ENCODE assay signal across 9 cellular contexts in genomic region chr22:39292561-39293074, GRCh38. TPM values are rescaled to one million over a fixed set of nuclear protein-coding genes. Genes with fewer than 3 reads are reported as not detected.
DNase-seq lines count a peak whose midpoint lies in the region; ATAC-seq and TF ChIP-seq lines count a peak whose summit lies in the region.
"Had no signal": no experiment of that assay in that cellular context is flagged by ENCODE, and none has a peak within 500 bp of the region (broad histone marks: within the 10 kb centered on the region; RNA-seq: fewer than 3 reads in every experiment).

No MANE protein-coding gene starts in this region.

- peaks cover 67% of the 10 kb centered on the region for H3K4me1 ChIP-seq in mucosa of stomach (ENCODE audit: control insufficient read depth, insufficient read depth, low read length)
- no peaks in the 10 kb centered on the region for H3K4me1 ChIP-seq in aorta (ENCODE audit: control insufficient read depth in 1 of 2, insufficient read depth in 2 of 2, low read length in 2 of 2)

- H3K4me3 Mint-ChIP-seq in activated naive CD8-positive, alpha-beta T cell treated with anti-CD3 and anti-CD28 coated beads, Interleukin-2, amount 50 U/mL, for 24 hours, result no peak overlapping the region

- no peaks in the 10 kb centered on the region for H3K9me3 Mint-ChIP-seq in activated naive CD8-positive, alpha-beta T cell treated with anti-CD3 and anti-CD28 coated beads, Interleukin-2, amount 50 U/mL, for 24 hours

- H3K27me3 ChIP-seq in mucosa of stomach (ENCODE audit: control insufficient read depth, insufficient read depth, low read length) (no peaks in the 10 kb centered on the region), aorta (ENCODE audit: control insufficient read depth in 1 of 2, insufficient read depth in 2 of 2, low read length in 1 of 2) (no peaks in the 10 kb centered on the region)
- H3K27me3 ChIP-seq: BLaER1 had no signal

- H3K4me1 Mint-ChIP-seq in activated naive CD8-positive, alpha-beta T cell treated with anti-CD3 and anti-CD28 coated beads, Interleukin-2, amount 50 U/mL, for 24 hours, result no peaks in the 10 kb centered on the region

- CTCF ChIA-PET in RWPE1 (lab: Yijun Ruan, JAX), result interaction anchor here (1.1 kb wide), 1 partner anchor 48 kb away, joined by 3 read pairs; the partner anchor contains the start of gene PDGFB

- intact Hi-C loops in aorta (cut with DNase I), result loop anchor here in 1 of 2 donors (5.0 kb wide), 1 partner anchor 40 kb away; no protein-coding TSS in a partner anchor

- peak overlapping the region; percentile 67 for H3K9ac ChIP-seq in mucosa of stomach (ENCODE audit: low read length)
- H3K9ac ChIP-seq: BLaER1 had no signal

- WGBS in aorta, 2 donors, result 21 to 30% methylated on average over 12 of the region's 12 CpGs

- H3K36me3 ChIP-seq in mucosa of stomach (ENCODE audit: control insufficient read depth, insufficient read depth, low read length), result no peaks in the 10 kb centered on the region
- no peaks in the 10 kb centered on the region for H3K36me3 ChIP-seq in aorta (ENCODE audit: control insufficient read depth in 1 of 2, insufficient read depth in 2 of 2, low read length in 1 of 2)
- H3K36me3 ChIP-seq: BLaER1 had no signal

- H3K27me3 Mint-ChIP-seq in activated naive CD8-positive, alpha-beta T cell treated with anti-CD3 and anti-CD28 coated beads, Interleukin-2, amount 50 U/mL, for 24 hours, result peaks cover 9% of the 10 kb centered on the region

- no peak for TF ChIP-seq CTCF in RWPE1 (conservative IDR thresholded peaks at IDR 0.05; ENCODE audit: low read depth)

- peak; percentile 85 for ATAC-seq in esophagus mucosa
- ATAC-seq in aorta (ENCODE audit: low FRiP score), result peak; percentile 87
- ATAC-seq in GM19328 (IDR thresholded peaks at IDR 0.05; ENCODE audit: unreplicated experiment), result no peak
- no peak for ATAC-seq in activated naive CD8-positive, alpha-beta T cell treated with anti-CD3 and anti-CD28 coated beads, Interleukin-2, amount 50 U/mL, for 24 hours

- peak; percentile 29 to 64 for DNase-seq in NCI-H2081 (lab: John Stamatoyannopoulos, UW)
- DNase-seq in NCI-H2081 treated with DMSO at 0.1 percent for 48 hours (lab: John Stamatoyannopoulos, UW), result no peak
- DNase-seq in RWPE1 (ENCODE audit: low spot score), result peak; percentile 79
- peak; percentile 95 to 98 for DNase-seq in aorta
- DNase-seq in activated naive CD8-positive, alpha-beta T cell treated with anti-CD3 and anti-CD28 coated beads, Interleukin-2, amount 50 U/mL, for 24 hours, result no peak

- no peaks in the 10 kb centered on the region for H3K36me3 Mint-ChIP-seq in activated naive CD8-positive, alpha-beta T cell treated with anti-CD3 and anti-CD28 coated beads, Interleukin-2, amount 50 U/mL, for 24 hours (ENCODE audit: low read depth)

- H3K27ac ChIP-seq in RWPE1 (peak overlapping the region; percentile 80), aorta (ENCODE audit: low read depth in 1 of 2, low read length in 2 of 2) (no peak overlapping the region)
- H3K27ac ChIP-seq: BLaER1 had no signal

- H3K9me3 ChIP-seq in mucosa of stomach (ENCODE audit: control insufficient read depth, low read length) (no peaks in the 10 kb centered on the region), aorta (ENCODE audit: control insufficient read depth, low read length) (no peaks in the 10 kb centered on the region)
- H3K9me3 ChIP-seq: BLaER1 had no signal

- H3K4me3 ChIP-seq in mucosa of stomach (ENCODE audit: low read length) (no peak overlapping the region), aorta (ENCODE audit: low read length in 2 of 2) (no peak overlapping the region)
- H3K4me3 ChIP-seq: BLaER1 had no signal

- POLR2A ChIA-PET in RWPE1 (lab: Yijun Ruan, JAX; ENCODE audit: low non-redundant PET), result interaction anchor here (0.5 kb wide), 1 partner anchor 13 kb away, joined by 9 read pairs; no protein-coding TSS in a partner anchor

- H3K27ac Mint-ChIP-seq in activated naive CD8-positive, alpha-beta T cell treated with anti-CD3 and anti-CD28 coated beads, Interleukin-2, amount 50 U/mL, for 24 hours, result no peak overlapping the region

RNA-seq across cellular contexts. Expression of gene RPL3, which starts 26.8 kb away (rescaled TPM):
- 1,774 TPM for total RNA-seq in esophagus mucosa
- total RNA-seq in aorta, result 1,000 to 10,000 TPM; 1,469 to 1,615 TPM
- polyA plus RNA-seq in aorta, result 1,000 to 10,000 TPM; 2,999 to 4,700 TPM

RNA-seq across cellular contexts. Expression of gene PDGFB, which starts 47.8 kb away (rescaled TPM):
- total RNA-seq in esophagus mucosa (0.96 TPM), aorta (10 to 100 TPM in 1 of 2 donors, 1 to 10 TPM in 1; 6.7 to 20.7 TPM)
- polyA plus RNA-seq in aorta, result 1 to 10 TPM in 1 of 2 donors, under 1 TPM in 1; 0.97 to 1.9 TPM

RNA-seq across cellular contexts. Expression of gene SYNGR1, which starts 57.2 kb away (rescaled TPM):
- 23.0 TPM for total RNA-seq in esophagus mucosa
- 10 to 100 TPM in 1 of 2 donors, 1 to 10 TPM in 1; 5.1 to 26.7 TPM for total RNA-seq in aorta
- polyA plus RNA-seq in aorta, result 10 to 100 TPM; 10.9 to 23.1 TPM

Comparison
In these comparisons a context has a peak if more than half of its experiments do, and no peak if none do; other contexts are left out.
1. DNase-seq: peak in NCI-H2081 (2 of 2), RWPE1 (single experiment) and aorta (2 of 2); none in NCI-H2081 treated with DMSO at 0.1 percent for 48 hours (single experiment) and activated naive CD8-positive, alpha-beta T cell treated with anti-CD3 and anti-CD28 coated beads, Interleukin-2, amount 50 U/mL, for 24 hours (single experiment).
2. ATAC-seq: peak in esophagus mucosa (single experiment) and aorta (single experiment); none in GM19328 (single experiment) and activated naive CD8-positive, alpha-beta T cell treated with anti-CD3 and anti-CD28 coated beads, Interleukin-2, amount 50 U/mL, for 24 hours (single experiment).